In genomic region chr10:86521620-86522384, GRCh38 we compare ENCODE assay signal across 8 cellular contexts. TPM values are rescaled to one million over a fixed set of nuclear protein-coding genes. Genes with fewer than 3 reads are reported as not detected.
A peak's percentile ranks its signal among the peaks of the same experiment; 100 is the strongest.
DNase-seq lines count a peak whose midpoint lies in the region; ATAC-seq and TF ChIP-seq lines count a peak whose summit lies in the region.

A gene with protein sequence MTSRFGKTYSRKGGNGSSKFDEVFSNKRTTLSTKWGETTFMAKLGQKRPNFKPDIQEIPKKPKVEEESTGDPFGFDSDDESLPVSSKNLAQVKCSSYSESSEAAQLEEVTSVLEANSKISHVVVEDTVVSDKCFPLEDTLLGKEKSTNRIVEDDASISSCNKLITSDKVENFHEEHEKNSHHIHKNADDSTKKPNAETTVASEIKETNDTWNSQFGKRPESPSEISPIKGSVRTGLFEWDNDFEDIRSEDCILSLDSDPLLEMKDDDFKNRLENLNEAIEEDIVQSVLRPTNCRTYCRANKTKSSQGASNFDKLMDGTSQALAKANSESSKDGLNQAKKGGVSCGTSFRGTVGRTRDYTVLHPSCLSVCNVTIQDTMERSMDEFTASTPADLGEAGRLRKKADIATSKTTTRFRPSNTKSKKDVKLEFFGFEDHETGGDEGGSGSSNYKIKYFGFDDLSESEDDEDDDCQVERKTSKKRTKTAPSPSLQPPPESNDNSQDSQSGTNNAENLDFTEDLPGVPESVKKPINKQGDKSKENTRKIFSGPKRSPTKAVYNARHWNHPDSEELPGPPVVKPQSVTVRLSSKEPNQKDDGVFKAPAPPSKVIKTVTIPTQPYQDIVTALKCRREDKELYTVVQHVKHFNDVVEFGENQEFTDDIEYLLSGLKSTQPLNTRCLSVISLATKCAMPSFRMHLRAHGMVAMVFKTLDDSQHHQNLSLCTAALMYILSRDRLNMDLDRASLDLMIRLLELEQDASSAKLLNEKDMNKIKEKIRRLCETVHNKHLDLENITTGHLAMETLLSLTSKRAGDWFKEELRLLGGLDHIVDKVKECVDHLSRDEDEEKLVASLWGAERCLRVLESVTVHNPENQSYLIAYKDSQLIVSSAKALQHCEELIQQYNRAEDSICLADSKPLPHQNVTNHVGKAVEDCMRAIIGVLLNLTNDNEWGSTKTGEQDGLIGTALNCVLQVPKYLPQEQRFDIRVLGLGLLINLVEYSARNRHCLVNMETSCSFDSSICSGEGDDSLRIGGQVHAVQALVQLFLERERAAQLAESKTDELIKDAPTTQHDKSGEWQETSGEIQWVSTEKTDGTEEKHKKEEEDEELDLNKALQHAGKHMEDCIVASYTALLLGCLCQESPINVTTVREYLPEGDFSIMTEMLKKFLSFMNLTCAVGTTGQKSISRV (N-terminal part only) (minus strand): TSS chr10:86521792. CDS start chr10:86518069, 3,723 bp downstream.

- H3K4me3 ChIP-seq in prostate gland, result peak within 1 kb of the TSS; percentile 95 to 99

- H3K4me1 ChIP-seq in prostate gland (replicated peaks), result no peaks in the 10 kb centered on the region

- peak; percentile 77 for TF ChIP-seq POLR2A in prostate gland (IDR thresholded peaks at IDR 0.05)

- TF ChIP-seq CTCF in prostate gland (IDR thresholded peaks at IDR 0.05), result peak in 1 of 4 experiments; percentile 13

- no peaks in the 10 kb centered on the region for H3K27me3 ChIP-seq in prostate gland (replicated peaks; ENCODE audit: insufficient read depth)

- no peaks in the 10 kb centered on the region for H3K36me3 ChIP-seq in prostate gland

- H3K27ac ChIP-seq in angular gyrus (ENCODE audit: low read depth, low read length) (peak within 1 kb of the TSS; percentile 85), prostate gland (peak within 1 kb of the TSS; percentile 90 to 95)

- WGBS in prostate gland, result 2% methylated on average over 47 of the region's 91 CpGs

- DNase-seq in NCI-H1694 treated with DMSO at 0.1 percent for 48 hours (lab: John Stamatoyannopoulos, UW) (peak; percentile 79), T-helper 2 cell (peak; percentile 89 to 95 (median 93)), left ventricle myocardium superior (peak; percentile 98), prostate gland (ENCODE audit: low spot score) (peak; percentile 95), ureter (ENCODE audit: low spot score) (peak; percentile 95)

- peak; percentile 93 for ATAC-seq in GM18502 (IDR thresholded peaks at IDR 0.05; ENCODE audit: poor library complexity, unreplicated experiment)
- peak; percentile 94 for ATAC-seq in HG02938 (IDR thresholded peaks at IDR 0.05; ENCODE audit: unreplicated experiment)
- ATAC-seq in left ventricle myocardium superior, result peak; percentile 98

- intact Hi-C loops in left ventricle myocardium superior (cut with micrococcal nuclease) (no loop called here), prostate gland (cut with DNase I) (loop anchor here (5.0 kb wide), 1 partner anchor 120 kb away; no protein-coding TSS in a partner anchor)

- H3K9me3 ChIP-seq in prostate gland, result no peaks in the 10 kb centered on the region

RNA-seq across cellular contexts. Expression of the gene that starts here (rescaled TPM):
- 22.2 TPM for total RNA-seq in left ventricle myocardium superior
- total RNA-seq in prostate gland, result 10 to 100 TPM; 29.6 to 46.8 TPM
- total RNA-seq in ureter, result 43.2 TPM

Comparison
In these comparisons a context has a peak if more than half of its experiments do, and no peak if none do; other contexts are left out.
1. Peak in every context shown above with its lines: DNase-seq, ATAC-seq, H3K4me3 ChIP-seq and H3K27ac ChIP-seq.